28 cellular contexts compared by ENCODE assay signal in genomic region chr18:59628995-59629394, GRCh38.
"Had no signal": no experiment of that assay in that cellular context is flagged by ENCODE, and none has a peak within 500 bp of the region (broad histone marks: within the 10 kb centered on the region; RNA-seq: fewer than 3 reads in every experiment).

No MANE protein-coding gene starts in this region.

- H3K27ac ChIP-seq: adrenal gland, ascending aorta, brain microvascular endothelial cell, hepatocyte, pancreas, psoas muscle, WERI-Rb-1 had no signal

- H3K36me3 Mint-ChIP-seq: stimulated activated effector memory CD8-positive, alpha-beta T cell treated with anti-CD3 and anti-CD28 coated beads, Interleukin-12 subunit alpha, Interleukin-12 subunit beta, amount 100 ng/mL, for 72 hours had no signal

- H3K4me1 ChIP-seq: pancreas, psoas muscle had no signal

- DNase-seq: activated CD4-positive, alpha-beta T cell treated with anti-CD3 and anti-CD28 coated beads, Interleukin-2, amount 50 U/mL, for 1 hour; activated CD4-positive, CD25-positive, alpha-beta regulatory T cell treated with anti-CD3 and anti-CD28 coated beads, Interleukin-2, amount 50 U/mL, for 72 hours; activated CD8-positive, alpha-beta T cell treated with anti-CD3 and anti-CD28 coated beads, Interleukin-2, amount 10 ng/mL, durations not matched to agents 7 days and 5 days; adrenal gland; brain microvascular endothelial cell; caudate nucleus; effector memory CD8-positive, alpha-beta T cell; glutamatergic neuron; left ventricle myocardium superior; mammary epithelial cell; nephron progenitor cell; pancreas; psoas muscle; right cardiac atrium; small intestine; stimulated activated CD4-positive, alpha-beta T cell treated with anti-CD3 and anti-CD28 coated beads, Interleukin-2, amount 100 ng/mL, for 24 hours; stimulated activated naive CD8-positive, alpha-beta T cell treated with anti-CD3 and anti-CD28 coated beads, Interleukin-15, amount 100 ng/mL, for 72 hours; tibial artery; WERI-Rb-1 had no signal

- H2AFZ ChIP-seq: hepatocyte had no signal

- H3K27me3 ChIP-seq: adrenal gland, ascending aorta, brain microvascular endothelial cell, hepatocyte, pancreas, tibial artery had no signal

- H3K79me2 ChIP-seq: hepatocyte had no signal

- H3K9me3 Mint-ChIP-seq: stimulated activated effector memory CD8-positive, alpha-beta T cell treated with anti-CD3 and anti-CD28 coated beads, Interleukin-12 subunit alpha, Interleukin-12 subunit beta, amount 100 ng/mL, for 72 hours; stimulated activated naive CD8-positive, alpha-beta T cell treated with anti-CD3 and anti-CD28 coated beads, Interleukin-15, amount 100 ng/mL, for 72 hours; T-helper 2 cell treated with Interferon-gamma antibody and Interleukin-4, amounts not matched to agents 5 μg/mL and 100 μg/mL, for 36 hours had no signal

- H3K9me3 ChIP-seq: adrenal gland, ascending aorta, pancreas, psoas muscle had no signal

- H3K4me2 ChIP-seq: hepatocyte had no signal

- FAIRE-seq: endothelial cell of umbilical vein, frontal cortex, pancreas, small intestine had no signal

- H3K36me3 ChIP-seq: adrenal gland, ascending aorta, brain microvascular endothelial cell, pancreas, tibial artery, WERI-Rb-1 had no signal

- H3K4me1 Mint-ChIP-seq: stimulated activated effector memory CD8-positive, alpha-beta T cell treated with anti-CD3 and anti-CD28 coated beads, Interleukin-12 subunit alpha, Interleukin-12 subunit beta, amount 100 ng/mL, for 72 hours; stimulated activated naive CD8-positive, alpha-beta T cell treated with anti-CD3 and anti-CD28 coated beads, Interleukin-15, amount 100 ng/mL, for 72 hours had no signal

- H3K4me3 Mint-ChIP-seq: activated CD8-positive, alpha-beta T cell treated with anti-CD3 and anti-CD28 coated beads, Interleukin-2, amount 10 ng/mL, durations not matched to agents 7 days and 5 days; effector memory CD8-positive, alpha-beta T cell; mesothelial cell of epicardium; stimulated activated effector memory CD8-positive, alpha-beta T cell treated with anti-CD3 and anti-CD28 coated beads, Interleukin-12 subunit alpha, Interleukin-12 subunit beta, amount 100 ng/mL, for 72 hours; stimulated activated naive CD8-positive, alpha-beta T cell treated with anti-CD3 and anti-CD28 coated beads, Interleukin-15, amount 100 ng/mL, for 72 hours; T-helper 2 cell treated with Interferon-gamma antibody and Interleukin-4, amounts not matched to agents 5 μg/mL and 100 μg/mL, for 36 hours had no signal

- H3K4me3 ChIP-seq: adrenal gland, ascending aorta, hepatocyte, pancreas, psoas muscle, tibial artery had no signal

- ATAC-seq: activated CD8-positive, alpha-beta T cell treated with anti-CD3 and anti-CD28 coated beads, Interleukin-2, amount 10 ng/mL, durations not matched to agents 7 days and 5 days; activated naive CD4-positive, alpha-beta T cell treated with anti-CD3 and anti-CD28 coated beads, Interleukin-2, amount 50 U/mL, for 72 hours; effector memory CD8-positive, alpha-beta T cell; esophagus mucosa; pancreas; stimulated activated effector memory CD8-positive, alpha-beta T cell treated with anti-CD3 and anti-CD28 coated beads, Interleukin-12 subunit alpha, Interleukin-12 subunit beta, amount 100 ng/mL, for 72 hours; stimulated activated naive CD8-positive, alpha-beta T cell treated with anti-CD3 and anti-CD28 coated beads, Interleukin-15, amount 100 ng/mL, for 72 hours had no signal
